ENCODE assay signal across 42 cellular contexts in the genomic region with DNA sequence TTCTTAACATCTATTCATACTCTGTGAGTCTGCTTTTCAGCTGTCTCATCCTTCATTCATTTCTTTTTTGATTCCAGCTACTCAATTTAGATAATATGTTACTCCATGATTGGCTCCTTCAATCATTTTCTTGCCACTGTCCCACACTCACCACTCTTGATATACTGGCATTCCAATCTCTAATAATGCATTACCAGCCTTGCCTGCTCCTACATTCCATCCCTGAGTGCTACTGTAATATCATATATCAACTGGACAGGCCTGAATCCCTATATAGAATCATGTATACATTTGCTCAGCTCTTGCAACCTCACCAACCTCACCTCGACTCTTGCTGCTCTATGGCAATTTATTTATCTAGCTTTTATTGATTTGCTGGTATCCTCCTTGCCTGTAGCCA. TPM values are rescaled to one million over a fixed set of nuclear protein-coding genes. Genes with fewer than 3 reads are reported as not detected.
"Had no signal": no experiment of that assay in that cellular context is flagged by ENCODE, and none has a peak within 500 bp of the region (broad histone marks: within the 10 kb centered on the region; RNA-seq: fewer than 3 reads in every experiment).

No MANE protein-coding gene starts in this region.

- H3K27me3 ChIP-seq: adrenal gland, ascending aorta, body of pancreas, brain microvascular endothelial cell, breast epithelium, cardiac muscle cell had no signal

- H3K9me3 ChIP-seq: adrenal gland, ascending aorta, body of pancreas, breast epithelium had no signal

- H3K27ac ChIP-seq: adrenal gland, ascending aorta, body of pancreas, brain microvascular endothelial cell, breast epithelium, cardiac muscle cell had no signal

- H3K36me3 Mint-ChIP-seq: activated naive CD4-positive, alpha-beta T cell treated with anti-CD3 and anti-CD28 coated beads, Interleukin-2, amount 10 ng/mL, durations not matched to agents 7 days and 5 days; activated naive CD4-positive, alpha-beta T cell treated with anti-CD3 and anti-CD28 coated beads, Interleukin-2, amount 50 U/mL, for 24 hours; activated naive CD4-positive, alpha-beta T cell treated with anti-CD3 and anti-CD28 coated beads, Interleukin-2, amount 50 U/mL, for 72 hours; activated naive CD8-positive, alpha-beta T cell; activated naive CD8-positive, alpha-beta T cell treated with anti-CD3 and anti-CD28 coated beads for 36 hours; activated naive CD8-positive, alpha-beta T cell treated with anti-CD3 and anti-CD28 coated beads, Interleukin-2, amount 10 ng/mL, durations not matched to agents 7 days and 5 days; brain had no signal

- H3K4me1 ChIP-seq: adrenal gland, ascending aorta, body of pancreas, breast epithelium had no signal

- H3K27ac Mint-ChIP-seq: activated naive CD4-positive, alpha-beta T cell treated with anti-CD3 and anti-CD28 coated beads for 36 hours; activated naive CD4-positive, alpha-beta T cell treated with anti-CD3 and anti-CD28 coated beads, Interleukin-2, amount 10 ng/mL, durations not matched to agents 7 days and 5 days; activated naive CD4-positive, alpha-beta T cell treated with anti-CD3 and anti-CD28 coated beads, Interleukin-2, amount 50 U/mL, for 24 hours; activated naive CD4-positive, alpha-beta T cell treated with anti-CD3 and anti-CD28 coated beads, Interleukin-2, amount 50 U/mL, for 72 hours; activated naive CD8-positive, alpha-beta T cell; activated naive CD8-positive, alpha-beta T cell treated with anti-CD3 and anti-CD28 coated beads for 36 hours; activated naive CD8-positive, alpha-beta T cell treated with anti-CD3 and anti-CD28 coated beads, Interleukin-2, amount 10 ng/mL, durations not matched to agents 7 days and 5 days; activated naive CD8-positive, alpha-beta T cell treated with anti-CD3 and anti-CD28 coated beads, Interleukin-2, amount 50 U/mL, for 24 hours; activated T-cell treated with anti-CD3 and anti-CD28 coated beads, Interleukin-2, amount 50 U/mL, for 24 hours; activated T-cell treated with anti-CD3 and anti-CD28 coated beads, Interleukin-2, amount 50 U/mL, for 72 hours; activated T-helper 1 cell treated with anti-CD3 and anti-CD28 coated beads, Interleukin-12 subunit alpha, Interleukin-12 subunit beta, Interleukin-2, Interleukin-4 antibody, amounts not matched to agents 30 ng/mL and 10 ng/mL and 1 ng/mL, durations not matched to agents 14 hours and 24 hours and 36 hours; activated T-helper 17 cell treated with anti-CD3 and anti-CD28 coated beads, Interleukin-2, amount 50 U/mL, for 72 hours; activated T-helper 2 cell treated with anti-CD3 and anti-CD28 coated beads, Interferon-gamma antibody, Interleukin-2, Interleukin-4, amounts not matched to agents 10 μg/mL and 5 μg/mL and 100 μg/mL, durations not matched to agents 14 hours and 24 hours and 36 hours; brain had no signal

- H3K36me3 ChIP-seq: adrenal gland, ascending aorta, brain microvascular endothelial cell, breast epithelium, cardiac muscle cell had no signal

- H3K9me3 Mint-ChIP-seq: activated naive CD4-positive, alpha-beta T cell treated with anti-CD3 and anti-CD28 coated beads for 36 hours; activated naive CD4-positive, alpha-beta T cell treated with anti-CD3 and anti-CD28 coated beads, Interleukin-2, amount 10 ng/mL, durations not matched to agents 7 days and 5 days; activated naive CD4-positive, alpha-beta T cell treated with anti-CD3 and anti-CD28 coated beads, Interleukin-2, amount 50 U/mL, for 24 hours; activated naive CD8-positive, alpha-beta T cell treated with anti-CD3 and anti-CD28 coated beads for 36 hours; activated naive CD8-positive, alpha-beta T cell treated with anti-CD3 and anti-CD28 coated beads, Interleukin-2, amount 10 ng/mL, durations not matched to agents 7 days and 5 days; activated naive CD8-positive, alpha-beta T cell treated with anti-CD3 and anti-CD28 coated beads, Interleukin-2, amount 50 U/mL, for 24 hours; activated T-cell treated with anti-CD3 and anti-CD28 coated beads, Interleukin-2, amount 50 U/mL, for 4 hours; activated T-helper 1 cell treated with anti-CD3 and anti-CD28 coated beads, Interleukin-12 subunit alpha, Interleukin-12 subunit beta, Interleukin-2, Interleukin-4 antibody, amounts not matched to agents 30 ng/mL and 10 ng/mL and 1 ng/mL, durations not matched to agents 14 hours and 24 hours and 36 hours; activated T-helper 17 cell treated with anti-CD3 and anti-CD28 coated beads, Interleukin-2, amount 50 U/mL, for 72 hours; activated T-helper 2 cell treated with anti-CD3 and anti-CD28 coated beads, Interferon-gamma antibody, Interleukin-2, Interleukin-4, amounts not matched to agents 10 μg/mL and 5 μg/mL and 100 μg/mL, durations not matched to agents 14 hours and 24 hours and 36 hours; brain had no signal

- H3K4me3 Mint-ChIP-seq: activated naive CD4-positive, alpha-beta T cell treated with anti-CD3 and anti-CD28 coated beads for 36 hours; activated naive CD4-positive, alpha-beta T cell treated with anti-CD3 and anti-CD28 coated beads, Interleukin-2, amount 10 ng/mL, durations not matched to agents 7 days and 5 days; activated naive CD4-positive, alpha-beta T cell treated with anti-CD3 and anti-CD28 coated beads, Interleukin-2, amount 50 U/mL, for 24 hours; activated naive CD8-positive, alpha-beta T cell; activated naive CD8-positive, alpha-beta T cell treated with anti-CD3 and anti-CD28 coated beads for 36 hours; activated naive CD8-positive, alpha-beta T cell treated with anti-CD3 and anti-CD28 coated beads, Interleukin-2, amount 10 ng/mL, durations not matched to agents 7 days and 5 days; activated naive CD8-positive, alpha-beta T cell treated with anti-CD3 and anti-CD28 coated beads, Interleukin-2, amount 50 U/mL, for 24 hours; activated T-cell treated with anti-CD3 and anti-CD28 coated beads, Interleukin-2, amount 50 U/mL, for 24 hours; activated T-cell treated with anti-CD3 and anti-CD28 coated beads, Interleukin-2, amount 50 U/mL, for 4 hours; activated T-cell treated with anti-CD3 and anti-CD28 coated beads, Interleukin-2, amount 50 U/mL, for 72 hours; activated T-helper 1 cell treated with anti-CD3 and anti-CD28 coated beads, Interleukin-12 subunit alpha, Interleukin-12 subunit beta, Interleukin-2, Interleukin-4 antibody, amounts not matched to agents 30 ng/mL and 10 ng/mL and 1 ng/mL, durations not matched to agents 14 hours and 24 hours and 36 hours; activated T-helper 17 cell treated with anti-CD3 and anti-CD28 coated beads, Interleukin-2, amount 50 U/mL, for 72 hours; brain; central memory CD8-positive, alpha-beta T cell had no signal

- H3K4me1 Mint-ChIP-seq: activated naive CD4-positive, alpha-beta T cell treated with anti-CD3 and anti-CD28 coated beads, Interleukin-2, amount 10 ng/mL, durations not matched to agents 7 days and 5 days; activated naive CD4-positive, alpha-beta T cell treated with anti-CD3 and anti-CD28 coated beads, Interleukin-2, amount 50 U/mL, for 24 hours; activated naive CD8-positive, alpha-beta T cell treated with anti-CD3 and anti-CD28 coated beads for 36 hours; activated naive CD8-positive, alpha-beta T cell treated with anti-CD3 and anti-CD28 coated beads, Interleukin-2, amount 10 ng/mL, durations not matched to agents 7 days and 5 days; activated naive CD8-positive, alpha-beta T cell treated with anti-CD3 and anti-CD28 coated beads, Interleukin-2, amount 50 U/mL, for 24 hours; activated T-helper 17 cell treated with anti-CD3 and anti-CD28 coated beads, Interleukin-2, amount 50 U/mL, for 72 hours; brain; central memory CD8-positive, alpha-beta T cell had no signal

- ATAC-seq: activated naive CD4-positive, alpha-beta T cell treated with anti-CD3 and anti-CD28 coated beads, Interleukin-2, amount 50 U/mL, for 72 hours; activated naive CD8-positive, alpha-beta T cell treated with anti-CD3 and anti-CD28 coated beads, Interleukin-2, amount 50 U/mL, for 24 hours; activated T-cell treated with anti-CD3 and anti-CD28 coated beads, Interleukin-2, amount 50 U/mL, for 4 hours; activated T-cell treated with anti-CD3 and anti-CD28 coated beads, Interleukin-2, amount 50 U/mL, for 72 hours; activated T-helper 17 cell treated with anti-CD3 and anti-CD28 coated beads, Interleukin-2, amount 50 U/mL, for 72 hours; body of pancreas had no signal

- H3K27me3 Mint-ChIP-seq: activated naive CD4-positive, alpha-beta T cell treated with anti-CD3 and anti-CD28 coated beads, Interleukin-2, amount 10 ng/mL, durations not matched to agents 7 days and 5 days; activated naive CD4-positive, alpha-beta T cell treated with anti-CD3 and anti-CD28 coated beads, Interleukin-2, amount 50 U/mL, for 24 hours; activated naive CD8-positive, alpha-beta T cell; activated naive CD8-positive, alpha-beta T cell treated with anti-CD3 and anti-CD28 coated beads for 36 hours; activated naive CD8-positive, alpha-beta T cell treated with anti-CD3 and anti-CD28 coated beads, Interleukin-2, amount 10 ng/mL, durations not matched to agents 7 days and 5 days; activated naive CD8-positive, alpha-beta T cell treated with anti-CD3 and anti-CD28 coated beads, Interleukin-2, amount 50 U/mL, for 24 hours; activated T-cell treated with anti-CD3 and anti-CD28 coated beads, Interleukin-2, amount 50 U/mL, for 24 hours; activated T-helper 17 cell treated with anti-CD3 and anti-CD28 coated beads, Interleukin-2, amount 50 U/mL, for 72 hours; brain; central memory CD8-positive, alpha-beta T cell had no signal

- DNase-seq: activated effector memory CD4-positive, alpha-beta T cell treated with anti-CD3 and anti-CD28 coated beads, Interleukin-2, amount 50 U/mL, for 16 hours; activated effector memory CD4-positive, alpha-beta T cell treated with Interleukin-2 at 50 U/mL for 16 hours; activated gamma-delta T cell; activated gamma-delta T cell treated with Interleukin-2 at 50 U/mL for 16 hours; activated naive CD4-positive, alpha-beta T cell; activated naive CD4-positive, alpha-beta T cell treated with anti-CD3 and anti-CD28 coated beads for 36 hours; activated naive CD4-positive, alpha-beta T cell treated with anti-CD3 and anti-CD28 coated beads, Interleukin-2, amount 10 ng/mL, durations not matched to agents 7 days and 5 days; activated naive CD4-positive, alpha-beta T cell treated with anti-CD3 and anti-CD28 coated beads, Interleukin-2, amount 50 U/mL, for 16 hours; activated naive CD4-positive, alpha-beta T cell treated with Interleukin-2 at 50 U/mL for 16 hours; activated naive CD8-positive, alpha-beta T cell treated with anti-CD3 and anti-CD28 coated beads for 36 hours; activated naive CD8-positive, alpha-beta T cell treated with anti-CD3 and anti-CD28 coated beads, Interleukin-2, amount 10 ng/mL, durations not matched to agents 7 days and 5 days; activated naive CD8-positive, alpha-beta T cell treated with anti-CD3 and anti-CD28 coated beads, Interleukin-2, amount 50 U/mL, for 24 hours; activated T-cell treated with anti-CD3 and anti-CD28 coated beads, Interleukin-2, amount 50 U/mL, for 1 hour; activated T-cell treated with anti-CD3 and anti-CD28 coated beads, Interleukin-2, amount 50 U/mL, for 24 hours; activated T-cell treated with anti-CD3 and anti-CD28 coated beads, Interleukin-2, amount 50 U/mL, for 4 hours; activated T-cell treated with anti-CD3 and anti-CD28 coated beads, Interleukin-2, amount 50 U/mL, for 48 hours; activated T-cell treated with anti-CD3 and anti-CD28 coated beads, Interleukin-2, amount 50 U/mL, for 72 hours; adrenal gland; amniotic stem cell; amygdala; anterior cingulate cortex; aorta; body of pancreas; brain microvascular endothelial cell; caudate nucleus; central memory CD4-positive, alpha-beta T cell; cerebellar nuclear complex had no signal

- H3K4me3 ChIP-seq: adrenal gland, ascending aorta, body of pancreas, breast epithelium, cardiac muscle cell had no signal

RNA-seq across cellular contexts. Expression of a gene that starts 45.0 kb away (rescaled TPM):
- total RNA-seq: activated naive CD4-positive, alpha-beta T cell treated with anti-CD3 and anti-CD28 coated beads for 36 hours; activated naive CD4-positive, alpha-beta T cell treated with anti-CD3 and anti-CD28 coated beads, Interleukin-2, amount 50 U/mL, for 72 hours; activated naive CD8-positive, alpha-beta T cell treated with anti-CD3 and anti-CD28 coated beads for 36 hours; activated naive CD8-positive, alpha-beta T cell treated with anti-CD3 and anti-CD28 coated beads, Interleukin-2, amount 10 ng/mL, durations not matched to agents 7 days and 5 days; activated T-cell treated with anti-CD3 and anti-CD28 coated beads, Interleukin-2, amount 50 U/mL, for 4 hours; activated T-cell treated with anti-CD3 and anti-CD28 coated beads, Interleukin-2, amount 50 U/mL, for 72 hours; activated T-helper 17 cell treated with anti-CD3 and anti-CD28 coated beads, Interleukin-2, amount 50 U/mL, for 72 hours; activated T-helper 2 cell treated with anti-CD3 and anti-CD28 coated beads, Interferon-gamma antibody, Interleukin-2, Interleukin-4, amounts not matched to agents 10 μg/mL and 5 μg/mL and 100 μg/mL, durations not matched to agents 14 hours and 24 hours and 36 hours; adrenal gland; aorta; ascending aorta; astrocyte; breast epithelium; bronchial epithelial cell; cardiac muscle cell; cardiac septum; cerebellum had no signal
- polyA plus RNA-seq: adrenal gland, aorta, cardiac muscle cell had no signal
